In the genomic region with DNA sequence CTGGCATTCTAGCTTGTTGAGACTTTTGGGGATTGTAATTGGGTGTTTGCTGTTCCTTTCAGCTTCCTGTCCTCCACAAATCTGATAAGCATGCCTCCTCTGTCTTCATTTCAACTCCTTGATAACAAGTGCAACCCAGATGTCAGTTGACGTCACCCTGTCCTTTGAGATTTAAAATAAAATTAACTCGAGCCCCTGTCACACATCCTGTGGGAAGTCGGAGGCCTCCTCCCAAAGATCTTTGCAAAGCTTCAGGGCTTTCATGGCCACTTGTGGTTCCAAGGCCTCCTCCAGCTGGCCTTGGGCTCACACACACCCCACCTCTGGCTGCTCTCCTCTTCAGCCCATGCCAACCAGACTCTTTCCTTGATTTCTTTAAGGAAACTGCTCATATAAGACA, we compare ENCODE assay signal across 13 cellular contexts.
DNase-seq lines count a peak whose midpoint lies in the region; ATAC-seq and TF ChIP-seq lines count a peak whose summit lies in the region.
"Had no signal": no experiment of that assay in that cellular context is flagged by ENCODE, and none has a peak within 500 bp of the region (broad histone marks: within the 10 kb centered on the region; RNA-seq: fewer than 3 reads in every experiment).

No MANE protein-coding gene starts in this region.

- no peak overlapping the region for H3K4me3 ChIP-seq in upper lobe of right lung

- no peaks in the 10 kb centered on the region for H3K9me3 ChIP-seq in KOPT-K1 (ENCODE audit: insufficient read depth, low read length, poor library complexity, severe bottlenecking)
- H3K9me3 ChIP-seq in upper lobe of right lung, result no peaks in the 10 kb centered on the region

- no peaks in the 10 kb centered on the region for H3K27me3 ChIP-seq in upper lobe of right lung

- H3K27ac ChIP-seq in KOPT-K1 (ENCODE audit: low read depth, low read length, poor library complexity, severe bottlenecking), result peak overlapping the region; percentile 27
- H3K27ac ChIP-seq in caudate nucleus (ENCODE audit: low read depth, low read length), result peak overlapping the region; percentile 37
- H3K27ac ChIP-seq in upper lobe of right lung, result no peak overlapping the region
- H3K27ac ChIP-seq: RWPE1 had no signal

- H3K36me3 ChIP-seq in KOPT-K1 (ENCODE audit: insufficient read depth, low read length) (no peaks in the 10 kb centered on the region), upper lobe of right lung (no peaks in the 10 kb centered on the region)

- TF ChIP-seq CTCF in upper lobe of right lung (IDR thresholded peaks at IDR 0.05), result no peak

- DNase-seq in CMK (ENCODE audit: low read depth), result peak; percentile 26
- DNase-seq in caudate nucleus (lab: John Stamatoyannopoulos, UW), result no peak
- peak; percentile 69 for DNase-seq in myocyte (ENCODE audit: low read depth)
- DNase-seq in NCI-H2081 treated with DMSO at 0.1 percent for 48 hours (lab: John Stamatoyannopoulos, UW), result no peak
- no peak for DNase-seq in ecto neural progenitor cell (ENCODE audit: low spot score)
- DNase-seq in upper lobe of right lung, result no peak
- DNase-seq: DMS 273 treated with DMSO at 0.1 percent for 48 hours, NCI-H1048, NCI-H146, NCI-H226 had no signal

- intact Hi-C loops in upper lobe of right lung (cut with DNase I), result no loop called here

- ATAC-seq in HG03095 (IDR thresholded peaks at IDR 0.05; ENCODE audit: unreplicated experiment) (no peak), upper lobe of right lung (no peak)

- no peaks in the 10 kb centered on the region for H3K4me1 ChIP-seq in upper lobe of right lung

Comparison
In these comparisons a context has a peak if more than half of its experiments do, and no peak if none do; other contexts are left out.
1. DNase-seq: peak in CMK (single experiment) and myocyte (single experiment); none in caudate nucleus (0 of 61), NCI-H2081 treated with DMSO at 0.1 percent for 48 hours (single experiment), ecto neural progenitor cell (single experiment) and upper lobe of right lung (single experiment).